7 cellular contexts compared by ENCODE assay signal in the genomic region with DNA sequence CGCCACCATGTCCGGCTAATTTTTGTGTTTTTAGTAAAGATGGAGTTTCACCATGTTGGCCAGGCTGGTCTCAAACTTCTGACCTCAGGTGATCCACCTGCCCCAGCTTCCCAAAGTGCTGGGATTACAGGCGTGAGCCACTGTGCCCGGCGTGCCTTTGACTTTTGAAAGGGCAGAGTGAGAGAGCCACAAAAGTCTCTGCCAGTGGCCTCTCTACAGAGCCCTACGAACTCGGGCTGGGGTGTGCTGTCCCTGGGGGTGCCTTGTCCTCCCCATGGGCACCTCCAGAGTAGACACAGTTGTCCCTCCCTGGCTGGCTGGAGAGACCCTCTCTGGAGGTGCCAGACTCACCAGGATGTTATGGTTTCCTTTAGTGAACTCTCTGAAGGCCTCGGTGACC.
DNase-seq lines count a peak whose midpoint lies in the region; ATAC-seq and TF ChIP-seq lines count a peak whose summit lies in the region.
"Not testable (repeated sequence)": the region's sequence is repeated elsewhere in the genome, so short reads cannot be mapped to it uniquely, and the experiment has no call there.

No MANE protein-coding gene starts in this region.

- H3K4me1 Mint-ChIP-seq in CD14-positive monocyte (peaks cover 34% of the 10 kb centered on the region), activated B cell treated with CpG ODN at 0.5 μM for 24 hours (peaks cover 84% of the 10 kb centered on the region)

- not testable (repeated sequence) for H3K4me1 ChIP-seq in mucosa of descending colon (ENCODE audit: low read depth)
- H3K4me1 ChIP-seq in gastrocnemius medialis (peaks cover 15 to 18% of the 10 kb centered on the region in 2 donors), testis (peaks cover 21% of the 10 kb centered on the region)

- H3K36me3 Mint-ChIP-seq in CD14-positive monocyte (peaks cover 65 to 78% of the 10 kb centered on the region in 2 donors), activated B cell treated with CpG ODN at 0.5 μM for 24 hours (ENCODE audit: low read depth) (peaks cover 77% of the 10 kb centered on the region)

- not testable (repeated sequence) for H3K27me3 Mint-ChIP-seq in CD14-positive monocyte (ENCODE audit: low read depth in 3 of 3); activated B cell treated with CpG ODN at 0.5 μM for 24 hours

- POLR2A ChIA-PET in activated B cell treated with CpG ODN at 0.5 μM for 24 hours (lab: Charles Lee), result interaction anchor here (0.6 to 7.6 kb wide), 6 partner anchors 13 to 190 kb away, joined by 3 to 163 read pairs (median 4); no protein-coding TSS in a partner anchor

- DNase-seq in CD14-positive monocyte (ENCODE audit: low spot score), result peak; percentile 23
- DNase-seq in activated B cell treated with CpG ODN at 0.5 μM for 24 hours, testis: not testable (repeated sequence)
- peak; percentile 50 for DNase-seq in activated effector memory CD4-positive, alpha-beta T cell treated with anti-CD3 and anti-CD28 coated beads, Interleukin-2, amount 50 U/mL, for 16 hours
- peak; percentile 11 for DNase-seq in Right ventricle myocardium inferior (ENCODE audit: missing footprints)
- peak in 2 of 3 donors; percentile 14 to 27 for DNase-seq in mucosa of descending colon
- peak in 1 of 2 donors; percentile 5 for DNase-seq in gastrocnemius medialis

- H3K27ac ChIP-seq in gastrocnemius medialis (peak overlapping the region; percentile 13 to 71 (median 48)), testis (peak overlapping the region; percentile 29 to 63)

- TF ChIP-seq POLR2A in gastrocnemius medialis (IDR thresholded peaks at IDR 0.05); testis (IDR thresholded peaks at IDR 0.05): not testable (repeated sequence)

- H3K4me3 Mint-ChIP-seq in CD14-positive monocyte, activated B cell treated with CpG ODN at 0.5 μM for 24 hours: not testable (repeated sequence)

- ATAC-seq in activated B cell treated with CpG ODN at 0.5 μM for 24 hours (ENCODE audit: low read depth); Right ventricle myocardium inferior; mucosa of descending colon; gastrocnemius medialis: not testable (repeated sequence)

- H3K4me3 ChIP-seq in mucosa of descending colon, gastrocnemius medialis, testis: not testable (repeated sequence)

- H3K36me3 ChIP-seq in mucosa of descending colon (ENCODE audit: low read depth); gastrocnemius medialis; testis (ENCODE audit: low read depth, missing control alignments): not testable (repeated sequence)

- H3K27ac Mint-ChIP-seq in CD14-positive monocyte, result peak overlapping the region in 3 of 7 donors; percentile 55 to 85 (median 60)
- H3K27ac Mint-ChIP-seq in activated B cell treated with CpG ODN at 0.5 μM for 24 hours, result peak overlapping the region; percentile 53

- not testable (repeated sequence) for H3K9me3 Mint-ChIP-seq in CD14-positive monocyte, activated B cell treated with CpG ODN at 0.5 μM for 24 hours

- intact Hi-C loops in CD14-positive monocyte (cut with micrococcal nuclease), result loop anchor here in 1 of 2 donors (10.0 kb wide), 2 partner anchors 96 to 296 kb away; partner anchors contain the start of gene ITPKB
- intact Hi-C loops in activated B cell treated with CpG ODN at 0.5 μM for 24 hours (cut with micrococcal nuclease); mucosa of descending colon (cut with DNase I, micrococcal nuclease): not testable (repeated sequence)
- intact Hi-C loops in Right ventricle myocardium inferior (cut with DNase I), result loop anchor here (10.0 kb wide), 1 partner anchor 796 kb away; no protein-coding TSS in a partner anchor
- intact Hi-C loops in gastrocnemius medialis (cut with DNase I; ENCODE audit: low total_unique reads), result loop anchor here (5.0 kb wide), 1 partner anchor 98 kb away; the partner anchor contains the start of gene ITPKB
- intact Hi-C loops in testis (cut with DNase I; ENCODE audit: low total_unique reads), result loop anchor here (5.0 kb wide), 1 partner anchor 188 kb away; no protein-coding TSS in a partner anchor

- not testable (repeated sequence) for TF ChIP-seq CTCF in CD14-positive monocyte (IDR thresholded peaks at IDR 0.05); activated B cell treated with CpG ODN at 0.5 μM for 24 hours (IDR thresholded peaks at IDR 0.05); mucosa of descending colon (IDR thresholded peaks at IDR 0.05); gastrocnemius medialis (IDR thresholded peaks at IDR 0.05 in 4 of 5, conservative IDR thresholded peaks at IDR 0.05 in 1 of 5); testis (IDR thresholded peaks at IDR 0.05)

- 87 to 92% methylated on average over 7 to 8 of the region's 8 CpGs for WGBS in testis, 2 donors

- in situ Hi-C loops in gastrocnemius medialis (cut with MboI; ENCODE audit: low sequenced_read_pairs in 4 of 4), result loop anchor here in 1 of 4 donors (5.0 to 25.0 kb wide), 2 partner anchors 48 to 798 kb away; no protein-coding TSS in a partner anchor

- H3K27me3 ChIP-seq in gastrocnemius medialis, testis: not testable (repeated sequence)

- CTCF ChIA-PET in activated B cell treated with CpG ODN at 0.5 μM for 24 hours (lab: Charles Lee), result not testable (repeated sequence)

- not testable (repeated sequence) for H3K9me3 ChIP-seq in mucosa of descending colon, gastrocnemius medialis, testis
